11 cellular contexts compared by ENCODE assay signal in genomic region chr6:111338843-111339242, GRCh38.
DNase-seq lines count a peak whose midpoint lies in the region; ATAC-seq, FAIRE-seq and TF ChIP-seq lines count a peak whose summit lies in the region.
"Had no signal": no experiment of that assay in that cellular context is flagged by ENCODE, and none has a peak within 500 bp of the region (broad histone marks: within the 10 kb centered on the region; RNA-seq: fewer than 3 reads in every experiment).

No MANE protein-coding gene starts in this region.

- no peak overlapping the region for H3K27ac Mint-ChIP-seq in CD8-positive, alpha-beta T cell
- H3K27ac Mint-ChIP-seq: progenitor cell of endocrine pancreas had no signal

- H3K4me3 ChIP-seq in sigmoid colon, result no peak overlapping the region
- H3K4me3 ChIP-seq in CD8-positive, alpha-beta T cell (ENCODE audit: low read depth, low read length), result no peak overlapping the region
- H3K4me3 ChIP-seq: SJCRH30 had no signal

- intact Hi-C loops in left cardiac atrium (cut with DNase I), result no loop called here
- intact Hi-C loops in sigmoid colon (cut with DNase I), result no loop called here
- intact Hi-C loops in CD8-positive, alpha-beta T cell (cut with DNase I, micrococcal nuclease), result no loop called here

- peaks cover 40% of the 10 kb centered on the region for H3K36me3 Mint-ChIP-seq in CD8-positive, alpha-beta T cell

- H3K27me3 ChIP-seq in sigmoid colon, result no peaks in the 10 kb centered on the region
- no peaks in the 10 kb centered on the region for H3K27me3 ChIP-seq in CD8-positive, alpha-beta T cell (ENCODE audit: insufficient read depth, low read length)
- H3K27me3 ChIP-seq: SJCRH30 had no signal

- peak; percentile 100 for ATAC-seq in HG02623 (IDR thresholded peaks at IDR 0.05; ENCODE audit: unreplicated experiment)
- ATAC-seq in HG03442 (IDR thresholded peaks at IDR 0.05; ENCODE audit: unreplicated experiment), result peak; percentile 99
- no peak for ATAC-seq in left cardiac atrium
- no peak for ATAC-seq in CD8-positive, alpha-beta T cell

- peak; percentile 94 for FAIRE-seq in GM19239 (lab: Jason Lieb, UNC)

- H3K36me3 ChIP-seq in sigmoid colon, result peaks cover 0 to 83% (median 14%) of the 10 kb centered on the region in 4 donors
- no peaks in the 10 kb centered on the region for H3K36me3 ChIP-seq in CD8-positive, alpha-beta T cell (ENCODE audit: insufficient read depth, low read length)

- TF ChIP-seq POLR2A in sigmoid colon (IDR thresholded peaks at IDR 0.05), result no peak

- H3K27ac ChIP-seq in sigmoid colon, result no peak overlapping the region
- H3K27ac ChIP-seq in CD8-positive, alpha-beta T cell (ENCODE audit: low read depth, low read length), result no peak overlapping the region
- H3K27ac ChIP-seq: SJCRH30 had no signal

- no peak for TF ChIP-seq EP300 in sigmoid colon (IDR thresholded peaks at IDR 0.05)

- 77 to 90% methylated on average over 3 of the region's 3 CpGs for WGBS in sigmoid colon, 2 donors

- no peaks in the 10 kb centered on the region for H3K9me3 ChIP-seq in sigmoid colon
- H3K9me3 ChIP-seq in CD8-positive, alpha-beta T cell (ENCODE audit: low read length), result no peaks in the 10 kb centered on the region
- H3K9me3 ChIP-seq: SJCRH30 had no signal

- H3K4me1 ChIP-seq in sigmoid colon, result no peaks in the 10 kb centered on the region
- H3K4me1 ChIP-seq in CD8-positive, alpha-beta T cell (ENCODE audit: insufficient read depth, low read length), result no peaks in the 10 kb centered on the region
- H3K4me1 ChIP-seq: SJCRH30 had no signal

- H3K9me3 Mint-ChIP-seq in CD8-positive, alpha-beta T cell, result no peaks in the 10 kb centered on the region

- H3K27me3 Mint-ChIP-seq in CD8-positive, alpha-beta T cell (ENCODE audit: low read depth), result no peaks in the 10 kb centered on the region
- H3K27me3 Mint-ChIP-seq: progenitor cell of endocrine pancreas had no signal

- TF ChIP-seq CTCF in GM10248 (IDR thresholded peaks at IDR 0.05; ENCODE audit: control extremely low read depth, extremely low read depth, low read depth, missing control alignments) (no peak), sigmoid colon (IDR thresholded peaks at IDR 0.05) (no peak)
- TF ChIP-seq CTCF in CD8-positive, alpha-beta T cell (IDR thresholded peaks at IDR 0.05), result no peak

- POLR2A ChIA-PET in GM10248 (lab: Yijun Ruan, JAX), result no interaction called here
- POLR2A ChIA-PET in CD8-positive, alpha-beta T cell (lab: Charles Lee), result no interaction called here

- H3K4me1 Mint-ChIP-seq in CD8-positive, alpha-beta T cell (ENCODE audit: low read depth), result no peaks in the 10 kb centered on the region

- no peak overlapping the region for H3K4me3 Mint-ChIP-seq in CD8-positive, alpha-beta T cell

- CTCF ChIA-PET in GM10248 (lab: Yijun Ruan, JAX), result interaction anchor here (1.3 kb wide), 1 partner anchor 10 kb away, joined by 3 read pairs; no protein-coding TSS in a partner anchor
- CTCF ChIA-PET in CD8-positive, alpha-beta T cell (lab: Charles Lee), result no interaction called here

- peak; percentile 50 for DNase-seq in GM10248 (ENCODE audit: extremely low spot score)
- DNase-seq in GM19239 (ENCODE audit: insufficient read length, low spot score), result peak; percentile 16
- no peak for DNase-seq in left cardiac atrium
- no peak for DNase-seq in sigmoid colon
- DNase-seq in CD8-positive, alpha-beta T cell, result no peak
- DNase-seq in NCI-H82 (lab: John Stamatoyannopoulos, UW), result no peak
- DNase-seq: central memory CD4-positive, alpha-beta T cell; SJCRH30 had no signal

Comparison
In these comparisons a context has a peak if more than half of its experiments do, and no peak if none do; other contexts are left out.
1. DNase-seq: peak in GM10248 (single experiment) and GM19239 (single experiment); none in left cardiac atrium (single experiment), sigmoid colon (single experiment), CD8-positive, alpha-beta T cell (0 of 7) and NCI-H82 (single experiment).
2. ATAC-seq: peak in HG02623 (single experiment) and HG03442 (single experiment); none in left cardiac atrium (0 of 2) and CD8-positive, alpha-beta T cell (single experiment).